1 cellular context compared by ENCODE assay signal in genomic region chr5:74762599-74762998, GRCh38.
A peak's percentile ranks its signal among the peaks of the same experiment; 100 is the strongest.
TF ChIP-seq lines count a peak whose summit lies in the region.

No MANE protein-coding gene starts in this region.

TF ChIP-seq in HepG2, 621 proteins besides CTCF, POLR2A, EP300 and RAD21:
- no peak for TF ChIP-seq ZNF513 (CRISPR knock-in tag; conservative IDR thresholded peaks at IDR 0.05)
- peak; percentile 81 for TF ChIP-seq FOSL2 (CRISPR knock-in tag; IDR thresholded peaks at IDR 0.05)
- TF ChIP-seq MTA3 (CRISPR knock-in tag; IDR thresholded peaks at IDR 0.05): no peak
- no peak for TF ChIP-seq ZNF263 (CRISPR knock-in tag; IDR thresholded peaks at IDR 0.05)
- TF ChIP-seq FOXO4 (CRISPR knock-in tag; conservative IDR thresholded peaks at IDR 0.05): no peak
- no peak for TF ChIP-seq ZNF800 (CRISPR knock-in tag; IDR thresholded peaks at IDR 0.05)
TF ChIP-seq in HepG2: peak in this region for 1.
